In the genomic region with DNA sequence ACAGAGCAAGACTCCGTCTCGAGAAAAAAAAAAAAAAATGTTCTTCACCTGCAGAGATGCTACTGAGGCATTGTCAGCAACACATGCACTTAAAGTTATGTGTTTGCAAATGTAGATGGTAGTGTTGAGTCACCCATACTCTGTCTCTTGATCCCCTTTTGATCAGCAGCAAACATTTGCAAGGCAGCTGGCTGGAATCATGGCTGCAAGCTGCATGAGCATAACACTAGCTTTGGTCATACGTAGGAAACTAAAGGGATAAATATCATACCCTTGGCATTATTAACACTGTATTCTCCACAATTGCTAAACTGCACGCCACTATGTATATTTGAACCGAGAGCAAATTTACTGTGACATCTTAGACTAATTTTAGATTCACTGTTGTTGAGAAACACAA, we compare ENCODE assay signal across 19 cellular contexts.
"Had no signal": no experiment of that assay in that cellular context is flagged by ENCODE, and none has a peak within 500 bp of the region (broad histone marks: within the 10 kb centered on the region; RNA-seq: fewer than 3 reads in every experiment).

No MANE protein-coding gene starts in this region.

- H3K4me3 Mint-ChIP-seq: activated naive CD8-positive, alpha-beta T cell treated with anti-CD3 and anti-CD28 coated beads for 36 hours; central memory CD8-positive, alpha-beta T cell; natural killer cell treated with Interleukin-12 subunit alpha and Interleukin-12 subunit beta and Interleukin-15 and Interleukin-18, amount 100 ng/mL, for 72 hours; WTC11 had no signal

- H3K4me3 ChIP-seq: prostate gland, right atrium auricular region, stomach, suprapubic skin, transverse colon, uterus had no signal

- ATAC-seq: foreskin keratinocyte; left ventricle myocardium superior; natural killer cell treated with Interleukin-12 subunit alpha and Interleukin-12 subunit beta and Interleukin-15 and Interleukin-18, amount 100 ng/mL, for 72 hours; WTC11 had no signal

- DNase-seq: activated naive CD4-positive, alpha-beta T cell; activated naive CD8-positive, alpha-beta T cell treated with anti-CD3 and anti-CD28 coated beads for 36 hours; activated T-cell treated with anti-CD3 and anti-CD28 coated beads, Interleukin-2, amount 50 U/mL, for 1 hour; effector memory CD4-positive, alpha-beta T cell; foreskin keratinocyte; left ventricle myocardium superior; mammary epithelial cell; stimulated activated CD4-positive, alpha-beta T cell treated with anti-CD3 and anti-CD28 coated beads, Interleukin-12 subunit alpha, Interleukin-12 subunit beta, amount 100 ng/mL, for 4 hours; stimulated activated CD4-positive, alpha-beta T cell treated with anti-CD3 and anti-CD28 coated beads, Interleukin-4, amount 100 ng/mL, for 4 hours; stomach; T-helper 9 cell; transverse colon; uterus had no signal

- H3K9me3 ChIP-seq: prostate gland, right atrium auricular region, stomach, suprapubic skin, transverse colon, uterus had no signal

- H3K9me3 Mint-ChIP-seq: WTC11 had no signal

- H3K4me1 Mint-ChIP-seq: activated naive CD8-positive, alpha-beta T cell treated with anti-CD3 and anti-CD28 coated beads for 36 hours; central memory CD8-positive, alpha-beta T cell; WTC11 had no signal

- H3K36me3 Mint-ChIP-seq: activated naive CD8-positive, alpha-beta T cell treated with anti-CD3 and anti-CD28 coated beads for 36 hours; natural killer cell treated with Interleukin-12 subunit alpha and Interleukin-12 subunit beta and Interleukin-15 and Interleukin-18, amount 100 ng/mL, for 72 hours; WTC11 had no signal

- H3K27ac ChIP-seq: foreskin keratinocyte, prostate gland, right atrium auricular region, stomach, suprapubic skin, transverse colon, uterus had no signal

- H3K27ac Mint-ChIP-seq: activated naive CD8-positive, alpha-beta T cell treated with anti-CD3 and anti-CD28 coated beads for 36 hours; natural killer cell treated with Interleukin-12 subunit alpha and Interleukin-12 subunit beta and Interleukin-15 and Interleukin-18, amount 100 ng/mL, for 72 hours; WTC11 had no signal

- H3K4me1 ChIP-seq: foreskin keratinocyte, prostate gland, right atrium auricular region, stomach, uterus had no signal

- H3K27me3 Mint-ChIP-seq: activated naive CD8-positive, alpha-beta T cell treated with anti-CD3 and anti-CD28 coated beads for 36 hours; central memory CD8-positive, alpha-beta T cell; natural killer cell treated with Interleukin-12 subunit alpha and Interleukin-12 subunit beta and Interleukin-15 and Interleukin-18, amount 100 ng/mL, for 72 hours had no signal

- H3K27me3 ChIP-seq: foreskin keratinocyte, right atrium auricular region, stomach, suprapubic skin, transverse colon, uterus had no signal

- H3K36me3 ChIP-seq: prostate gland, right atrium auricular region, stomach, suprapubic skin, transverse colon, uterus had no signal
